8 cellular contexts compared by ENCODE assay signal in the genomic region with DNA sequence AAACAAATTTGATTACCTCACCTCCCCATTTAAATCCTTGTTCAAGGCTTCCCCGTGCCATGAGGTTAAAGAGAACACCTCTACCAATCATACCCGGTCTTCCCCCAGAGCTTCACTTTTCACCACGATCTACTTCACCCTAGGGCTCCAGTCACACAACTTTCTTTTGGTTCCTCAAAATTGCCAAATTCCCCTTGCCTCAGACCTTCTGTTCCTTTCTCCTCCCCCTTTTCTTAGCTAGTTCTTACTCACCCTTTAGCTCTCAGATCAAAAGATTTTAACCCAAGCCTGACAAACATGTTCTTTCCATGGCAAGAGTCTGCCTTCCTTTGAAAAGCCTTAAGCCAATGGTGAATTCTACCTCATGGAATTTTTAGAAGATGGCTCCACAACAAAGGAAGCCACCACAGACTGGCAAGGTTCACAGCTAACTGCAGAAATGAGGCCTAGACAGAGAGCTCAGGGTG. TPM values are rescaled to one million over a fixed set of nuclear protein-coding genes. Genes with fewer than 3 reads are reported as not detected.
A peak's percentile ranks its signal among the peaks of the same experiment; 100 is the strongest.
DNase-seq lines count a peak whose midpoint lies in the region; ATAC-seq, FAIRE-seq and TF ChIP-seq lines count a peak whose summit lies in the region.

No MANE protein-coding gene starts in this region.

- WGBS in aorta, 2 donors = 77% methylated on average over 3 of the region's 3 CpGs

- H3K27ac ChIP-seq in RWPE1 (no peak overlapping the region; the same call in 1 of the 2 replicates), aorta (ENCODE audit: low read depth in 1 of 2, low read length in 2 of 2) (no peak overlapping the region)

- no peak for FAIRE-seq in urothelium cell line (lab: Jason Lieb, UNC)

- H3K27me3 ChIP-seq in aorta (ENCODE audit: control insufficient read depth in 1 of 2, insufficient read depth in 2 of 2, low read length in 1 of 2) = no peaks in the 10 kb centered on the region

- H3K4me1 ChIP-seq in aorta (ENCODE audit: control insufficient read depth in 1 of 2, insufficient read depth in 2 of 2, low read length in 2 of 2) = peaks cover 0 to 3% of the 10 kb centered on the region in 2 donors

- CTCF ChIA-PET in RWPE1 (lab: Yijun Ruan, JAX) (interaction anchor here (0.5 kb wide), 1 partner anchor 32 kb away, joined by 4 read pairs; no protein-coding TSS in a partner anchor), HEK293T (lab: Yijun Ruan, JAX) (no interaction called here)

- POLR2A ChIA-PET in RWPE1 (lab: Yijun Ruan, JAX; ENCODE audit: low non-redundant PET) = no interaction called here
- POLR2A ChIA-PET in HEK293T (lab: Yijun Ruan, JAX) = no interaction called here

- ATAC-seq in left ventricle myocardium superior (peak; percentile 43), Right ventricle myocardium inferior (no peak), HG02943 (IDR thresholded peaks at IDR 0.05; ENCODE audit: low read depth, unreplicated experiment) (peak; percentile 55), aorta (ENCODE audit: low FRiP score) (no peak)

- TF ChIP-seq CTCF in RWPE1 (conservative IDR thresholded peaks at IDR 0.05; ENCODE audit: low read depth) = no peak
- TF ChIP-seq CTCF in fibroblast of villous mesenchyme (IDR thresholded peaks at IDR 0.05; ENCODE audit: insufficient read depth, low read depth, low read length) = no peak

- H3K9me3 ChIP-seq in aorta (ENCODE audit: control insufficient read depth, low read length) = no peaks in the 10 kb centered on the region

- H3K4me3 ChIP-seq in fibroblast of villous mesenchyme (ENCODE audit: low read depth, low read length) (no peak overlapping the region), aorta (ENCODE audit: low read length in 2 of 2) (no peak overlapping the region)

- no peak for DNase-seq in left ventricle myocardium superior
- DNase-seq in Right ventricle myocardium inferior (ENCODE audit: missing footprints) = no peak
- DNase-seq in RWPE1 (ENCODE audit: low spot score) = peak; percentile 70
- DNase-seq in fibroblast of villous mesenchyme (ENCODE audit: low read depth) = peak; percentile 38
- no peak for DNase-seq in urothelium cell line (ENCODE audit: low spot score)
- no peak for DNase-seq in aorta
- DNase-seq in HEK293T (ENCODE audit: extremely low spot score) = no peak

- no peaks in the 10 kb centered on the region for H3K36me3 ChIP-seq in aorta (ENCODE audit: control insufficient read depth in 1 of 2, insufficient read depth in 2 of 2, low read length in 1 of 2)

- intact Hi-C loops in left ventricle myocardium superior (cut with micrococcal nuclease) = no loop called here
- intact Hi-C loops in Right ventricle myocardium inferior (cut with DNase I) = no loop called here
- intact Hi-C loops in aorta (cut with DNase I) = no loop called here

TF ChIP-seq in HEK293T, 16 proteins besides CTCF, POLR2A, EP300 and RAD21:
- no peak for TF ChIP-seq ELF4 (IDR thresholded peaks at IDR 0.05)
- TF ChIP-seq L3MBTL2 (conservative IDR thresholded peaks at IDR 0.05) = no peak
- TF ChIP-seq LEF1 (IDR thresholded peaks at IDR 0.05; ENCODE audit: borderline replicate concordance) = no peak
- TF ChIP-seq NFRKB (IDR thresholded peaks at IDR 0.05) = no peak
- no peak for TF ChIP-seq FOXK2 (IDR thresholded peaks at IDR 0.05)
- TF ChIP-seq FOXA1 (IDR thresholded peaks at IDR 0.05) = no peak
- no peak for TF ChIP-seq TARDBP (IDR thresholded peaks at IDR 0.05)
- TF ChIP-seq ZNF384 (IDR thresholded peaks at IDR 0.05) = no peak
- TF ChIP-seq HDGF (IDR thresholded peaks at IDR 0.05; ENCODE audit: borderline replicate concordance) = no peak
- no peak for TF ChIP-seq BHLHE40 (IDR thresholded peaks at IDR 0.05; ENCODE audit: borderline replicate concordance)
- TF ChIP-seq PKNOX1 (IDR thresholded peaks at IDR 0.05) = no peak
- TF ChIP-seq FOXM1 (IDR thresholded peaks at IDR 0.05; ENCODE audit: borderline replicate concordance) = no peak

RNA-seq across cellular contexts. Expression of gene MAPKAP1, which starts 56.7 kb away (rescaled TPM):
- 146 TPM for total RNA-seq in left ventricle myocardium superior
- total RNA-seq in Right ventricle myocardium inferior = 122 TPM
- 92.0 and 93.4 TPM in 2 replicates for total RNA-seq in fibroblast of villous mesenchyme
- total RNA-seq in aorta = 10 to 100 TPM; 55.6 to 58.4 TPM
- 10 to 100 TPM; 32.2 to 56.5 TPM for polyA plus RNA-seq in aorta

Comparison
In these comparisons a context has a peak if more than half of its experiments do, and no peak if none do; other contexts are left out.
1. ATAC-seq: peak in left ventricle myocardium superior (single experiment) and HG02943 (single experiment); none in Right ventricle myocardium inferior (single experiment) and aorta (single experiment).
2. DNase-seq: peak in RWPE1 (single experiment) and fibroblast of villous mesenchyme (single experiment); none in left ventricle myocardium superior (single experiment), Right ventricle myocardium inferior (single experiment), urothelium cell line (single experiment), aorta (0 of 2) and HEK293T (single experiment).